Comparison of ENCODE assay signal across 2 cellular contexts in the genomic region with DNA sequence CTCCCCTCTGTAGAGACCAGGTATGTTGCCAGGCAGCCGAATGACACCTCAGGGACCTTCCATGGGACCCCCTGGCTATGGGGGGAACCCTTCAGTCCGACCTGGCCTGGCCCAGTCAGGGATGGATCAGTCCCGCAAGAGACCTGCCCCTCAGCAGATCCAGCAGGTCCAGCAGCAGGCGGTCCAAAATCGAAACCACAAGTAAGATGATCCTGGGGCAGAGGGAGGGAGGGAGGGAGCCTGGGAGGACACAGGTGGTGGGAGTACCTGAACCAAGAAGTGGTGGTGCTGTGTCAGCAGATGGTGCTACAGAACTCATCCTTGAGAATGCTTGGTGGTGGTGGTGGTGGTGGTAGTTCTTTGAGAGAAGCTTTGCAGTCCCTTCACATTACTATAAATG.
TF ChIP-seq lines count a peak whose summit lies in the region.

No MANE protein-coding gene starts in this region.

TF ChIP-seq in A549, 52 proteins besides CTCF, POLR2A, EP300 and RAD21:
- TF ChIP-seq KDM5A (IDR thresholded peaks at IDR 0.05): no peak
- no peak for TF ChIP-seq HOXB13 (CRISPR knock-in tag; IDR thresholded peaks at IDR 0.05; ENCODE audit: low read depth)
- no peak for TF ChIP-seq ZFP36 (IDR thresholded peaks at IDR 0.05; ENCODE audit: borderline replicate concordance, partially characterized antibody)
- TF ChIP-seq, protein P1, sequence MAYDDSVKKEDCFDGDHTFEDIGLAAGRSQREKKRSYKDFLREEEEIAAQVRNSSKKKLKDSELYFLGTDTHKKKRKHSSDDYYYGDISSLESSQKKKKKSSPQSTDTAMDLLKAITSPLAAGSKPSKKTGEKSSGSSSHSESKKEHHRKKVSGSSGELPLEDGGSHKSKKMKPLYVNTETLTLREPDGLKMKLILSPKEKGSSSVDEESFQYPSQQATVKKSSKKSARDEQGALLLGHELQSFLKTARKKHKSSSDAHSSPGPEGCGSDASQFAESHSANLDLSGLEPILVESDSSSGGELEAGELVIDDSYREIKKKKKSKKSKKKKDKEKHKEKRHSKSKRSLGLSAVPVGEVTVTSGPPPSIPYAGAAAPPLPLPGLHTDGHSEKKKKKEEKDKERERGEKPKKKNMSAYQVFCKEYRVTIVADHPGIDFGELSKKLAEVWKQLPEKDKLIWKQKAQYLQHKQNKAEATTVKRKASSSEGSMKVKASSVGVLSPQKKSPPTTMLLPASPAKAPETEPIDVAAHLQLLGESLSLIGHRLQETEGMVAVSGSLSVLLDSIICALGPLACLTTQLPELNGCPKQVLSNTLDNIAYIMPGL (CRISPR knock-in tag; IDR thresholded peaks at IDR 0.05; ENCODE audit: borderline replicate concordance): no peak
- TF ChIP-seq CEBPB (IDR thresholded peaks at IDR 0.05): no peak
- TF ChIP-seq, protein P2, sequence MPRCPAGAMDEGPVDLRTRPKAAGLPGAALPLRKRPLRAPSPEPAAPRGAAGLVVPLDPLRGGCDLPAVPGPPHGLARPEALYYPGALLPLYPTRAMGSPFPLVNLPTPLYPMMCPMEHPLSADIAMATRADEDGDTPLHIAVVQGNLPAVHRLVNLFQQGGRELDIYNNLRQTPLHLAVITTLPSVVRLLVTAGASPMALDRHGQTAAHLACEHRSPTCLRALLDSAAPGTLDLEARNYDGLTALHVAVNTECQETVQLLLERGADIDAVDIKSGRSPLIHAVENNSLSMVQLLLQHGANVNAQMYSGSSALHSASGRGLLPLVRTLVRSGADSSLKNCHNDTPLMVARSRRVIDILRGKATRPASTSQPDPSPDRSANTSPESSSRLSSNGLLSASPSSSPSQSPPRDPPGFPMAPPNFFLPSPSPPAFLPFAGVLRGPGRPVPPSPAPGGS (IDR thresholded peaks at IDR 0.05): no peak
- no peak for TF ChIP-seq KDM1A (IDR thresholded peaks at IDR 0.05; ENCODE audit: low read depth)
- TF ChIP-seq, protein P3, sequence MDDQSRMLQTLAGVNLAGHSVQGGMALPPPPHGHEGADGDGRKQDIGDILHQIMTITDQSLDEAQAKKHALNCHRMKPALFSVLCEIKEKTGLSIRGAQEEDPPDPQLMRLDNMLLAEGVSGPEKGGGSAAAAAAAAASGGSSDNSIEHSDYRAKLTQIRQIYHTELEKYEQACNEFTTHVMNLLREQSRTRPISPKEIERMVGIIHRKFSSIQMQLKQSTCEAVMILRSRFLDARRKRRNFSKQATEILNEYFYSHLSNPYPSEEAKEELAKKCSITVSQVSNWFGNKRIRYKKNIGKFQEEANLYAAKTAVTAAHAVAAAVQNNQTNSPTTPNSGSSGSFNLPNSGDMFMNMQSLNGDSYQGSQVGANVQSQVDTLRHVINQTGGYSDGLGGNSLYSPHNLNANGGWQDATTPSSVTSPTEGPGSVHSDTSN (IDR thresholded peaks at IDR 0.05): no peak
- no peak for TF ChIP-seq ESRRA (IDR thresholded peaks at IDR 0.05; ENCODE audit: borderline replicate concordance, low read length)
- TF ChIP-seq MAFK (IDR thresholded peaks at IDR 0.05; ENCODE audit: partially characterized antibody): no peak
- TF ChIP-seq RNF2 (IDR thresholded peaks at IDR 0.05; ENCODE audit: borderline replicate concordance, low read depth): no peak
- TF ChIP-seq TFCP2L1 (CRISPR knock-in tag; IDR thresholded peaks at IDR 0.05): no peak
TF ChIP-seq in A549: peak in this region for 0.

TF ChIP-seq in IMR-90, 13 proteins besides CTCF, POLR2A, EP300 and RAD21:
- TF ChIP-seq NFE2L2 (IDR thresholded peaks at IDR 0.05; ENCODE audit: low read depth, low read length) (no peak), RCOR1 (IDR thresholded peaks at IDR 0.05; ENCODE audit: insufficient replicate concordance, low read length) (no peak), MXI1 (IDR thresholded peaks at IDR 0.05; ENCODE audit: borderline replicate concordance, low read depth, low read length) (no peak), FOS (IDR thresholded peaks at IDR 0.05; ENCODE audit: low read depth, low read length) (no peak), MAFK (IDR thresholded peaks at IDR 0.05; ENCODE audit: low read depth, low read length) (no peak), MAZ (IDR thresholded peaks at IDR 0.05; ENCODE audit: borderline replicate concordance, low read depth, low read length) (no peak), CEBPB (IDR thresholded peaks at IDR 0.05; ENCODE audit: low read depth, low read length) (no peak)
TF ChIP-seq in IMR-90: peak in this region for 0.
